ENCODE assay signal across 7 cellular contexts in genomic region chr18:76990343-76991020, GRCh38.
DNase-seq lines count a peak whose midpoint lies in the region; ATAC-seq, FAIRE-seq and TF ChIP-seq lines count a peak whose summit lies in the region.
"Not testable (repeated sequence)": the region's sequence is repeated elsewhere in the genome, so short reads cannot be mapped to it uniquely, and the experiment has no call there.

No MANE protein-coding gene starts in this region.

- POLR2A ChIA-PET in WTC11 (lab: Charles Lee) = not testable (repeated sequence)

- H3K4me3 Mint-ChIP-seq in WTC11, naive B cell: not testable (repeated sequence)
- peak overlapping the region; percentile 21 for H3K4me3 Mint-ChIP-seq in glutamatergic neuron (ENCODE audit: unreplicated experiment)

- not testable (repeated sequence) for ATAC-seq in WTC11
- peak; percentile 58 to 80 for ATAC-seq in naive B cell (ENCODE audit: low read depth in 2 of 2)

- peak; percentile 73 for FAIRE-seq in bronchial epithelial cell (lab: Jason Lieb, UNC)

- H3K27ac ChIP-seq in substantia nigra (ENCODE audit: low read depth, low read length, poor library complexity, severe bottlenecking) = peak overlapping the region; percentile 33

- not testable (repeated sequence) for H3K36me3 ChIP-seq in bronchial epithelial cell (ENCODE audit: control insufficient read depth, insufficient read depth, low read length)

- H3K27me3 ChIP-seq in bronchial epithelial cell (ENCODE audit: control insufficient read depth, insufficient read depth, low read length) = not testable (repeated sequence)

- not testable (repeated sequence) for H3K27me3 Mint-ChIP-seq in WTC11 (ENCODE audit: low read depth); glutamatergic neuron (ENCODE audit: unreplicated experiment); naive B cell

- DNase-seq in GM12865 (ENCODE audit: low read depth) (peak; percentile 32), NCI-H82 (lab: John Stamatoyannopoulos, UW) (peak; percentile 62)
- DNase-seq in WTC11 (ENCODE audit: low spot score); bronchial epithelial cell (ENCODE audit: low read depth); glutamatergic neuron; naive B cell; substantia nigra (lab: John Stamatoyannopoulos, UW): not testable (repeated sequence)

- H3K4me3 ChIP-seq in GM12865 (ENCODE audit: low read depth, low read length); bronchial epithelial cell (ENCODE audit: low read depth, low read length): not testable (repeated sequence)

- CTCF ChIA-PET in WTC11 (lab: Charles Lee) = interaction anchor here (1.8 to 3.5 kb wide), 5 partner anchors 8 to 68 kb away, joined by 5 to 18 read pairs (median 13); no protein-coding TSS in a partner anchor

- H3K9me3 Mint-ChIP-seq in WTC11, naive B cell: not testable (repeated sequence)
- H3K9me3 Mint-ChIP-seq in glutamatergic neuron (ENCODE audit: unreplicated experiment) = peaks cover 19% of the 10 kb centered on the region

- not testable (repeated sequence) for H3K36me3 Mint-ChIP-seq in WTC11; glutamatergic neuron (ENCODE audit: unreplicated experiment); naive B cell

- not testable (repeated sequence) for TF ChIP-seq CTCF in GM12865 (IDR thresholded peaks at IDR 0.05; ENCODE audit: insufficient read depth, low read depth, low read length, missing control alignments); WTC11 (IDR thresholded peaks at IDR 0.05); bronchial epithelial cell (IDR thresholded peaks at IDR 0.05; ENCODE audit: insufficient read depth, low read length, severe bottlenecking); glutamatergic neuron (IDR thresholded peaks at IDR 0.05; ENCODE audit: partially characterized antibody, unreplicated experiment)

- H3K4me1 Mint-ChIP-seq in WTC11 (peaks cover 19% of the 10 kb centered on the region), glutamatergic neuron (ENCODE audit: low read depth, unreplicated experiment) (peaks cover 40% of the 10 kb centered on the region), naive B cell (peaks cover 6 to 16% (median 10%) of the 10 kb centered on the region in 3 donors)

- H3K27ac Mint-ChIP-seq in WTC11 (0 out of 2 replicates have a peak overlapping the region, but pooled peaks have one; percentile 11), glutamatergic neuron (ENCODE audit: unreplicated experiment) (peak overlapping the region; percentile 86), naive B cell (peak overlapping the region in 3 of 6 donors; percentile 45 to 60 (median 45))
